Comparison of ENCODE assay signal across 2 cellular contexts in the genomic region with DNA sequence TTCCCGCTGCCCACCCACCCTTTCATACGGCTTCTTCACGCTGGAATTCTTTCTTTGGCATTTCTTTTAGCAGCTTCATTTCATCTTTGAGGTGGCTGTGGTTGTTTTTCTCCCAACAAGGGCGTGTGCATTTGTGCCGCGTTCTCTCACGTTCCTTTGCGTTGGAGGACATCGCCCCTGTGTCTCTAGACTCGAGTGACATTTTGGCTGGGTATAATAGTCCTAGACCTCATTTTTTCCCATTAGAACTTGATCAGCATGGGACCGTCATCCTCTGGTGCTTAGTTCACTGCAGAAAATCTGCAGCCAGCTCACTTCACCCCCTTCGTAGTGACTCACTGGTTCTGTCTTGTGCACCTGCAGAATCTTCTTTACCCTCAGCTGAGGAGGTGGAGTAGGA.
TF ChIP-seq lines count a peak whose summit lies in the region.

No MANE protein-coding gene starts in this region.

TF ChIP-seq in HepG2, 621 proteins besides CTCF, POLR2A, EP300 and RAD21:
- no peak for TF ChIP-seq ZNF12 (CRISPR knock-in tag; IDR thresholded peaks at IDR 0.05)
- TF ChIP-seq ZFP62 (CRISPR knock-in tag; IDR thresholded peaks at IDR 0.05), result no peak
- no peak for TF ChIP-seq JDP2 (CRISPR knock-in tag; IDR thresholded peaks at IDR 0.05; ENCODE audit: borderline replicate concordance)
- TF ChIP-seq ZFP1 (CRISPR knock-in tag; IDR thresholded peaks at IDR 0.05), result peak; percentile 86; the same call in 1 of the 2 replicates
- TF ChIP-seq ZNF335 (CRISPR knock-in tag; IDR thresholded peaks at IDR 0.05), result no peak
- TF ChIP-seq ZBTB37 (CRISPR knock-in tag; IDR thresholded peaks at IDR 0.05), result no peak

TF ChIP-seq in K562, 482 proteins besides CTCF, POLR2A, EP300 and RAD21:
- TF ChIP-seq CBX5 (IDR thresholded peaks at IDR 0.05; ENCODE audit: borderline replicate concordance, low read depth) (0 out of 2 replicates have a peak, but pooled peaks have one; percentile 43), CBX3 (IDR thresholded peaks at IDR 0.05; ENCODE audit: borderline replicate concordance in 1 of 2, low read length in 2 of 2) (peak in 1 of 2 experiments; percentile 72; a peak in 1 of 3 replicates), TRIM28 (IDR thresholded peaks at IDR 0.05) (0 out of 2 replicates have a peak, but pooled peaks have one; percentile 23), ZFP1 (CRISPR knock-in tag; IDR thresholded peaks at IDR 0.05) (peak; percentile 94)
- TF ChIP-seq, protein P1, sequence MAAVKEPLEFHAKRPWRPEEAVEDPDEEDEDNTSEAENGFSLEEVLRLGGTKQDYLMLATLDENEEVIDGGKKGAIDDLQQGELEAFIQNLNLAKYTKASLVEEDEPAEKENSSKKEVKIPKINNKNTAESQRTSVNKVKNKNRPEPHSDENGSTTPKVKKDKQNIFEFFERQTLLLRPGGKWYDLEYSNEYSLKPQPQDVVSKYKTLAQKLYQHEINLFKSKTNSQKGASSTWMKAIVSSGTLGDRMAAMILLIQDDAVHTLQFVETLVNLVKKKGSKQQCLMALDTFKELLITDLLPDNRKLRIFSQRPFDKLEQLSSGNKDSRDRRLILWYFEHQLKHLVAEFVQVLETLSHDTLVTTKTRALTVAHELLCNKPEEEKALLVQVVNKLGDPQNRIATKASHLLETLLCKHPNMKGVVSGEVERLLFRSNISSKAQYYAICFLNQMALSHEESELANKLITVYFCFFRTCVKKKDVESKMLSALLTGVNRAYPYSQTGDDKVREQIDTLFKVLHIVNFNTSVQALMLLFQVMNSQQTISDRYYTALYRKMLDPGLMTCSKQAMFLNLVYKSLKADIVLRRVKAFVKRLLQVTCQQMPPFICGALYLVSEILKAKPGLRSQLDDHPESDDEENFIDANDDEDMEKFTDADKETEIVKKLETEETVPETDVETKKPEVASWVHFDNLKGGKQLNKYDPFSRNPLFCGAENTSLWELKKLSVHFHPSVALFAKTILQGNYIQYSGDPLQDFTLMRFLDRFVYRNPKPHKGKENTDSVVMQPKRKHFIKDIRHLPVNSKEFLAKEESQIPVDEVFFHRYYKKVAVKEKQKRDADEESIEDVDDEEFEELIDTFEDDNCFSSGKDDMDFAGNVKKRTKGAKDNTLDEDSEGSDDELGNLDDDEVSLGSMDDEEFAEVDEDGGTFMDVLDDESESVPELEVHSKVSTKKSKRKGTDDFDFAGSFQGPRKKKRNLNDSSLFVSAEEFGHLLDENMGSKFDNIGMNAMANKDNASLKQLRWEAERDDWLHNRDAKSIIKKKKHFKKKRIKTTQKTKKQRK (IDR thresholded peaks at IDR 0.05; ENCODE audit: borderline replicate concordance, low read depth, low read length), result no peak
TF ChIP-seq in K562: peak in this region for 4.
